ENCODE assay signal across 13 cellular contexts in the genomic region with DNA sequence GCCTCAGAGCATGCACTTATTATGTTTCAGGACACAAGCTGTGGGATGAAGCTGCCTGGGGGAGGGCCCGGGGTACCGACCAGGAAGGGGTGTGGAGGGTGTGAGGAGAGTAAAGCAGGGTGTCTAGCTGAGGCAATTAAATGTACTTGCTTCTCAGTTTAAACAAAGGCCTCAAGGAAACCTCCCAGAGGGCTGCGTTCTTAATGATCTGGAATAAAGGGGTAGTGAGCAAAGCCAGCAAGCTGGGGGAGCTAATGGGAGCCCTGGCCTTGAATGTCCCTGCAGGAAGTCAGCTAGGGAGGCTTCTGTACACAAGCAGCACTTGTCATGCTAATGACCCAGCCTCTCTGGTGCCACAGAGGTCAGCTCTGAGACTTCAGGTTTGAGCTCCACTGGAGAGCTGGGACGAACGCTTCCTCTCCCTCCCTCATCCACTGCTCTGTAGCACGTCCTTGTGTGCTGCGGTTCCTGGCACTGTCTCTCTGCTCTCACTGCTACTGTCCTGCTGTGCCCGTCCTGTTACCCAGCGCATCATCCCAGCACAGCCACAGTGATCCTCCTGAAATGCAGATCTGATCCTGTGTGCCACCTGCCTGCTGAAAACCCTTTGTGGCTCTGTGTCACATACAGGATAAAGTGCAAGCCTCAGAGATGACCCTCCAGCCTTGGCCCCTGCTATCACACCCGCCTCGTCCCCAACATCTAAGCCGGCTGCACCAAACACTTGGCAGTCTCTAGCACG.
DNase-seq lines count a peak whose midpoint lies in the region; ATAC-seq, FAIRE-seq and TF ChIP-seq lines count a peak whose summit lies in the region.
"Had no signal": no experiment of that assay in that cellular context is flagged by ENCODE, and none has a peak within 500 bp of the region (broad histone marks: within the 10 kb centered on the region; RNA-seq: fewer than 3 reads in every experiment).

No MANE protein-coding gene starts in this region.

- H3K27ac ChIP-seq in A549: peak overlapping the region; percentile 69 to 81
- peak overlapping the region in 1 of 2 donors; percentile 8 for H3K27ac ChIP-seq in left lung
- H3K27ac ChIP-seq: skin epidermis had no signal

- H3K4me3 ChIP-seq in A549: no peak overlapping the region
- no peak overlapping the region for H3K4me3 ChIP-seq in left lung
- H3K4me3 ChIP-seq: skin epidermis had no signal

- POLR2A ChIA-PET in A549 (lab: Yijun Ruan, JAX): no interaction called here

- CTCF ChIA-PET in A549 (lab: Yijun Ruan, JAX): interaction anchor here (1.2 to 1.3 kb wide), 2 partner anchors 47 to 49 kb away, joined by 3 to 4 read pairs; no protein-coding TSS in a partner anchor

- 53% methylated on average over 13 of the region's 13 CpGs for WGBS in A549 (ENCODE audit: missing lambda C conversion rate)

- H3K9me3 ChIP-seq in A549 (no peaks in the 10 kb centered on the region), left lung (no peaks in the 10 kb centered on the region)

- TF ChIP-seq EP300 in A549 (IDR thresholded peaks at IDR 0.05): no peak

- FAIRE-seq in A549 (lab: Jason Lieb, UNC): no peak
- FAIRE-seq: astrocyte had no signal

- TF ChIP-seq RAD21 in A549 (conservative IDR thresholded peaks at IDR 0.05 in 1 of 2, IDR thresholded peaks at IDR 0.05 in 1 of 2): no peak

- intact Hi-C loops in left lung (cut with DNase I): no loop called here

- TF ChIP-seq CTCF in A549 (IDR thresholded peaks at IDR 0.05) (no peak), left lung (IDR thresholded peaks at IDR 0.05) (no peak)

- TF ChIP-seq POLR2A in A549 (IDR thresholded peaks at IDR 0.05; ENCODE audit: low read length): no peak

- H3K4me1 ChIP-seq in A549: peaks cover 67% of the 10 kb centered on the region
- H3K4me1 ChIP-seq in left lung: no peaks in the 10 kb centered on the region

- H3K36me3 ChIP-seq in left lung: no peaks in the 10 kb centered on the region

- ATAC-seq in A549: peak; percentile 30 to 35; a peak in 4 of 6 replicates
- ATAC-seq in left lung: peak; percentile 96
- no peak for ATAC-seq in esophagus mucosa
- ATAC-seq: activated CD8-positive, alpha-beta T cell treated with anti-CD3 and anti-CD28 coated beads, Interleukin-2, amount 10 ng/mL, durations not matched to agents 7 days and 5 days; HCT116 had no signal

- peak overlapping the region; percentile 16; the same call in 2 of the 3 replicates for H3K4me2 ChIP-seq in A549

- H3K27me3 ChIP-seq in left lung: no peaks in the 10 kb centered on the region

- DNase-seq in A549 (ENCODE audit: low read depth in 1 of 2, low spot score in 1 of 2) (peak in 1 of 2 experiments; percentile 48), NCI-H187 treated with DMSO at 0.1 percent for 48 hours (lab: John Stamatoyannopoulos, UW) (peak; percentile 71), cerebellar cortex (ENCODE audit: low spot score) (peak; percentile 60), left lung (peak in 1 of 2 donors; percentile 51), UCSD-AML1 (lab: John Stamatoyannopoulos, UW; ENCODE audit: unreplicated experiment) (no peak), NCI-H82 treated with DMSO at 0.1 percent for 48 hours (lab: John Stamatoyannopoulos, UW; ENCODE audit: unreplicated experiment) (no peak), CD1c-positive myeloid dendritic cell (ENCODE audit: extremely low spot score) (no peak)
- DNase-seq: activated CD8-positive, alpha-beta T cell treated with anti-CD3 and anti-CD28 coated beads, Interleukin-2, amount 10 ng/mL, durations not matched to agents 7 days and 5 days; RPMI8226 had no signal

TF ChIP-seq in A549, 52 proteins besides CTCF, POLR2A, EP300 and RAD21:
- TF ChIP-seq HEYL (CRISPR knock-in tag; IDR thresholded peaks at IDR 0.05): no peak
- no peak for TF ChIP-seq CHD4 (IDR thresholded peaks at IDR 0.05; ENCODE audit: borderline replicate concordance)
- no peak for TF ChIP-seq HOXB13 (CRISPR knock-in tag; IDR thresholded peaks at IDR 0.05; ENCODE audit: low read depth)
- TF ChIP-seq EHF (CRISPR knock-in tag; IDR thresholded peaks at IDR 0.05): no peak
- TF ChIP-seq, protein P1, sequence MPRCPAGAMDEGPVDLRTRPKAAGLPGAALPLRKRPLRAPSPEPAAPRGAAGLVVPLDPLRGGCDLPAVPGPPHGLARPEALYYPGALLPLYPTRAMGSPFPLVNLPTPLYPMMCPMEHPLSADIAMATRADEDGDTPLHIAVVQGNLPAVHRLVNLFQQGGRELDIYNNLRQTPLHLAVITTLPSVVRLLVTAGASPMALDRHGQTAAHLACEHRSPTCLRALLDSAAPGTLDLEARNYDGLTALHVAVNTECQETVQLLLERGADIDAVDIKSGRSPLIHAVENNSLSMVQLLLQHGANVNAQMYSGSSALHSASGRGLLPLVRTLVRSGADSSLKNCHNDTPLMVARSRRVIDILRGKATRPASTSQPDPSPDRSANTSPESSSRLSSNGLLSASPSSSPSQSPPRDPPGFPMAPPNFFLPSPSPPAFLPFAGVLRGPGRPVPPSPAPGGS (IDR thresholded peaks at IDR 0.05): no peak
- TF ChIP-seq REST (IDR thresholded peaks at IDR 0.05): no peak
- no peak for TF ChIP-seq ESRRA (IDR thresholded peaks at IDR 0.05; ENCODE audit: borderline replicate concordance, low read length)
- no peak for TF ChIP-seq KDM1A (IDR thresholded peaks at IDR 0.05; ENCODE audit: low read depth)
- TF ChIP-seq FOSL2 (IDR thresholded peaks at IDR 0.05): no peak
- TF ChIP-seq FOSL2 (CRISPR knock-in tag; IDR thresholded peaks at IDR 0.05): no peak
- no peak for TF ChIP-seq SREBF2 (IDR thresholded peaks at IDR 0.05)
- TF ChIP-seq, protein P2, sequence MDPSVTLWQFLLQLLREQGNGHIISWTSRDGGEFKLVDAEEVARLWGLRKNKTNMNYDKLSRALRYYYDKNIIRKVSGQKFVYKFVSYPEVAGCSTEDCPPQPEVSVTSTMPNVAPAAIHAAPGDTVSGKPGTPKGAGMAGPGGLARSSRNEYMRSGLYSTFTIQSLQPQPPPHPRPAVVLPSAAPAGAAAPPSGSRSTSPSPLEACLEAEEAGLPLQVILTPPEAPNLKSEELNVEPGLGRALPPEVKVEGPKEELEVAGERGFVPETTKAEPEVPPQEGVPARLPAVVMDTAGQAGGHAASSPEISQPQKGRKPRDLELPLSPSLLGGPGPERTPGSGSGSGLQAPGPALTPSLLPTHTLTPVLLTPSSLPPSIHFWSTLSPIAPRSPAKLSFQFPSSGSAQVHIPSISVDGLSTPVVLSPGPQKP (IDR thresholded peaks at IDR 0.05; ENCODE audit: low read depth, low read length): no peak
- TF ChIP-seq HMGXB4 (CRISPR knock-in tag; IDR thresholded peaks at IDR 0.05; ENCODE audit: borderline replicate concordance): no peak

Comparison
In these comparisons a context has a peak if more than half of its experiments do, and no peak if none do; other contexts are left out.
1. DNase-seq: peak in NCI-H187 treated with DMSO at 0.1 percent for 48 hours (single experiment) and cerebellar cortex (single experiment); none in UCSD-AML1 (single experiment), NCI-H82 treated with DMSO at 0.1 percent for 48 hours (single experiment) and CD1c-positive myeloid dendritic cell (single experiment).